Comparison of ENCODE assay signal across 22 cellular contexts in genomic region chr10:133384071-133384470, GRCh38. TPM values are rescaled to one million over a fixed set of nuclear protein-coding genes. Genes with fewer than 3 reads are reported as not detected.
DNase-seq lines count a peak whose midpoint lies in the region; ATAC-seq, FAIRE-seq and TF ChIP-seq lines count a peak whose summit lies in the region.
"Had no signal": no experiment of that assay in that cellular context is flagged by ENCODE, and none has a peak within 500 bp of the region (broad histone marks: within the 10 kb centered on the region; RNA-seq: fewer than 3 reads in every experiment).

No MANE protein-coding gene starts in this region.

- no peak for TF ChIP-seq CTCF in CD4-positive, alpha-beta T cell (IDR thresholded peaks at IDR 0.05)
- TF ChIP-seq CTCF in endodermal cell (conservative IDR thresholded peaks at IDR 0.05) (no peak), lower lobe of right lung (IDR thresholded peaks at IDR 0.05) (no peak)

- H3K4me3 ChIP-seq in endodermal cell (ENCODE audit: low read length) (no peak overlapping the region), lower lobe of right lung (no peak overlapping the region)
- H3K4me3 ChIP-seq: MG63, PC-9, SJCRH30 had no signal

- H3K4me1 ChIP-seq in endodermal cell (ENCODE audit: control insufficient read depth, insufficient read depth, low read length): no peaks in the 10 kb centered on the region
- H3K4me1 ChIP-seq in lower lobe of right lung: peaks cover 11% of the 10 kb centered on the region
- H3K4me1 ChIP-seq: SJCRH30 had no signal

- no peak for FAIRE-seq in urothelium cell line (lab: Jason Lieb, UNC)

- H3K4me3 Mint-ChIP-seq in CD4-positive, alpha-beta T cell: no peak overlapping the region
- no peak overlapping the region for H3K4me3 Mint-ChIP-seq in endodermal cell
- no peak overlapping the region for H3K4me3 Mint-ChIP-seq in activated T-cell treated with anti-CD3 and anti-CD28 coated beads, Interleukin-2, amount 50 U/mL, for 72 hours

- H3K36me3 ChIP-seq in endodermal cell (ENCODE audit: control insufficient read depth, insufficient read depth, low read length): no peaks in the 10 kb centered on the region
- peaks cover 9% of the 10 kb centered on the region for H3K36me3 ChIP-seq in lower lobe of right lung
- H3K36me3 ChIP-seq: MG63, SJCRH30 had no signal

- H3K9ac ChIP-seq in endodermal cell (ENCODE audit: extremely low read depth, low read length, poor library complexity, severe bottlenecking): no peak overlapping the region

- no peak overlapping the region for H3K27ac ChIP-seq in CD4-positive, alpha-beta T cell (ENCODE audit: low read depth, low read length)
- H3K27ac ChIP-seq in endodermal cell (ENCODE audit: low read depth, low read length): no peak overlapping the region
- H3K27ac ChIP-seq in lower lobe of right lung: no peak overlapping the region
- H3K27ac ChIP-seq: PC-9, SJCRH30 had no signal

- 90 to 93% methylated on average over 11 to 13 of the region's 13 CpGs for WGBS in endodermal cell (ENCODE audit: insufficient coverage in 1 of 2, insufficient read length in 1 of 2), 2 experiments

- no peaks in the 10 kb centered on the region for H3K27me3 Mint-ChIP-seq in CD4-positive, alpha-beta T cell
- peaks cover 7% of the 10 kb centered on the region for H3K27me3 Mint-ChIP-seq in endodermal cell (ENCODE audit: insufficient read depth)
- no peaks in the 10 kb centered on the region for H3K27me3 Mint-ChIP-seq in activated T-cell treated with anti-CD3 and anti-CD28 coated beads, Interleukin-2, amount 50 U/mL, for 72 hours (ENCODE audit: low read depth)

- H3K9me3 ChIP-seq in CD4-positive, alpha-beta T cell (ENCODE audit: control insufficient read depth, low read length): no peaks in the 10 kb centered on the region
- H3K9me3 ChIP-seq in endodermal cell (ENCODE audit: control insufficient read depth, low read length): no peaks in the 10 kb centered on the region
- no peaks in the 10 kb centered on the region for H3K9me3 ChIP-seq in lower lobe of right lung
- H3K9me3 ChIP-seq: MG63, SJCRH30 had no signal

- ATAC-seq in CD4-positive, alpha-beta T cell (ENCODE audit: poor library complexity): no peak
- ATAC-seq in lower lobe of right lung: no peak
- no peak for ATAC-seq in activated T-cell treated with anti-CD3 and anti-CD28 coated beads, Interleukin-2, amount 50 U/mL, for 72 hours (replicated peaks in 1 of 2)
- ATAC-seq in HG02870 (IDR thresholded peaks at IDR 0.05; ENCODE audit: unreplicated experiment): no peak
- ATAC-seq: Right ventricle myocardium inferior, SK-N-SH treated with all-trans-retinoic acid at 6 μM for 48 hours had no signal

- peaks cover 15% of the 10 kb centered on the region for H3K4me1 Mint-ChIP-seq in CD4-positive, alpha-beta T cell (ENCODE audit: low read depth)
- H3K4me1 Mint-ChIP-seq in endodermal cell: no peaks in the 10 kb centered on the region
- peaks cover 11% of the 10 kb centered on the region for H3K4me1 Mint-ChIP-seq in activated T-cell treated with anti-CD3 and anti-CD28 coated beads, Interleukin-2, amount 50 U/mL, for 72 hours (ENCODE audit: low read depth)

- no peak for DNase-seq in CD4-positive, alpha-beta T cell
- DNase-seq in endodermal cell (peak; percentile 46), lower lobe of right lung (peak; percentile 20), middle frontal gyrus (ENCODE audit: extremely low spot score, low spot score) (no peak), urothelium cell line (ENCODE audit: low spot score) (no peak)
- no peak for DNase-seq in activated T-cell treated with anti-CD3 and anti-CD28 coated beads, Interleukin-2, amount 50 U/mL, for 72 hours
- DNase-seq: DMS153, H7, IMR-90, KG1, MG63, NCI-H1105 treated with DMSO at 0.1 percent for 48 hours, NCI-H2029, NCI-H446, NCI-H526 treated with DMSO at 0.1 percent for 48 hours, PC-9, SJCRH30 had no signal

- CTCF ChIA-PET in CD4-positive, alpha-beta T cell (lab: Charles Lee): no interaction called here

- no peaks in the 10 kb centered on the region for H3K36me3 Mint-ChIP-seq in CD4-positive, alpha-beta T cell (ENCODE audit: low read depth)
- H3K36me3 Mint-ChIP-seq in endodermal cell (ENCODE audit: low read depth): peaks cover 23% of the 10 kb centered on the region
- no peaks in the 10 kb centered on the region for H3K36me3 Mint-ChIP-seq in activated T-cell treated with anti-CD3 and anti-CD28 coated beads, Interleukin-2, amount 50 U/mL, for 72 hours (ENCODE audit: insufficient read depth in 2 of 2)

- peak overlapping the region; percentile 18 for H3K27ac Mint-ChIP-seq in CD4-positive, alpha-beta T cell
- no peak overlapping the region for H3K27ac Mint-ChIP-seq in endodermal cell
- no peak overlapping the region for H3K27ac Mint-ChIP-seq in activated T-cell treated with anti-CD3 and anti-CD28 coated beads, Interleukin-2, amount 50 U/mL, for 72 hours

- POLR2A ChIA-PET in CD4-positive, alpha-beta T cell (lab: Charles Lee): no interaction called here

- H3K9me3 Mint-ChIP-seq in CD4-positive, alpha-beta T cell: no peaks in the 10 kb centered on the region
- no peaks in the 10 kb centered on the region for H3K9me3 Mint-ChIP-seq in endodermal cell
- H3K9me3 Mint-ChIP-seq in activated T-cell treated with anti-CD3 and anti-CD28 coated beads, Interleukin-2, amount 50 U/mL, for 72 hours: no peaks in the 10 kb centered on the region

- intact Hi-C loops in CD4-positive, alpha-beta T cell (cut with DNase I, micrococcal nuclease): no loop called here
- intact Hi-C loops in lower lobe of right lung (cut with DNase I): no loop called here

- no peaks in the 10 kb centered on the region for H3K27me3 ChIP-seq in CD4-positive, alpha-beta T cell (ENCODE audit: control insufficient read depth, insufficient read depth, low read length)
- peaks cover 7% of the 10 kb centered on the region for H3K27me3 ChIP-seq in endodermal cell (ENCODE audit: control insufficient read depth, insufficient read depth, low read length, poor library complexity, severe bottlenecking)
- H3K27me3 ChIP-seq in lower lobe of right lung (ENCODE audit: low read depth): no peaks in the 10 kb centered on the region
- H3K27me3 ChIP-seq: MG63, SJCRH30 had no signal

RNA-seq across cellular contexts. Expression of gene PAOX, which starts 5.0 kb away (rescaled TPM):
- 1 to 10 TPM; 1.9 to 2.6 TPM for total RNA-seq in CD4-positive, alpha-beta T cell
- total RNA-seq in endodermal cell: 10 to 100 TPM in 1 of 2 donors, 1 to 10 TPM in 1; 9.7 to 11.1 TPM
- 5.4 TPM for polyA plus RNA-seq in endodermal cell (2013, experiment 1 of 2)
- polyA plus RNA-seq in endodermal cell (2013, experiment 2 of 2): 5.5 TPM
- 6.9 TPM for total RNA-seq in lower lobe of right lung
- 10 to 100 TPM; 12.4 to 13.8 TPM for total RNA-seq in activated T-cell treated with anti-CD3 and anti-CD28 coated beads, Interleukin-2, amount 50 U/mL, for 72 hours
- total RNA-seq: SJCRH30 had no signal

RNA-seq across cellular contexts. Expression of gene MTG1, which starts 9.9 kb away (rescaled TPM):
- total RNA-seq in CD4-positive, alpha-beta T cell: 10 to 100 TPM; 28.5 to 34.9 TPM
- total RNA-seq in endodermal cell (10 to 100 TPM; 71.3 to 86.0 TPM), lower lobe of right lung (41.7 TPM)
- 46.8 TPM for polyA plus RNA-seq in endodermal cell (2013, experiment 1 of 2)
- 45.4 TPM for polyA plus RNA-seq in endodermal cell (2013, experiment 2 of 2)
- 10 to 100 TPM; 58.0 to 67.2 TPM for total RNA-seq in activated T-cell treated with anti-CD3 and anti-CD28 coated beads, Interleukin-2, amount 50 U/mL, for 72 hours

RNA-seq across cellular contexts. Expression of gene ECHS1, which starts 10.9 kb away (rescaled TPM):
- total RNA-seq in CD4-positive, alpha-beta T cell: 1 to 10 TPM; 7.6 to 8.3 TPM
- 100 to 1,000 TPM in 1 of 2 donors, 10 to 100 TPM in 1; 92.3 to 102 TPM for total RNA-seq in endodermal cell
- 91.8 TPM for polyA plus RNA-seq in endodermal cell (2013, experiment 1 of 2)
- 91.2 TPM for polyA plus RNA-seq in endodermal cell (2013, experiment 2 of 2)
- total RNA-seq in lower lobe of right lung: 59.5 TPM
- total RNA-seq in activated T-cell treated with anti-CD3 and anti-CD28 coated beads, Interleukin-2, amount 50 U/mL, for 72 hours: 10 to 100 TPM; 47.2 to 53.1 TPM

RNA-seq across cellular contexts. Expression of gene FUOM, which starts 26.3 kb away (rescaled TPM):
- total RNA-seq in CD4-positive, alpha-beta T cell: 10 to 100 TPM; 10.3 to 11.7 TPM
- total RNA-seq in endodermal cell (10 to 100 TPM; 81.0 to 83.9 TPM), lower lobe of right lung (31.0 TPM)
- 25.6 TPM for polyA plus RNA-seq in endodermal cell (2013, experiment 1 of 2)
- 26.4 TPM for polyA plus RNA-seq in endodermal cell (2013, experiment 2 of 2)
- 10 to 100 TPM; 14.9 to 17.1 TPM for total RNA-seq in activated T-cell treated with anti-CD3 and anti-CD28 coated beads, Interleukin-2, amount 50 U/mL, for 72 hours
- total RNA-seq: SJCRH30 had no signal

RNA-seq across cellular contexts. Expression of gene PRAP1, which starts 36.9 kb away (rescaled TPM):
- total RNA-seq in CD4-positive, alpha-beta T cell: not detected
- total RNA-seq in endodermal cell (not detected), lower lobe of right lung (not detected)
- polyA plus RNA-seq in endodermal cell (2013, experiment 1 of 2): not detected
- polyA plus RNA-seq in endodermal cell (2013, experiment 2 of 2): not detected
- total RNA-seq in activated T-cell treated with anti-CD3 and anti-CD28 coated beads, Interleukin-2, amount 50 U/mL, for 72 hours: not detected
- total RNA-seq: A673, H7, IMR-90, PC-9, Right ventricle myocardium inferior, RPMI7951, SJCRH30 had no signal
- polyA plus RNA-seq: IMR-90 had no signal

Comparison
In these comparisons a context has a peak if more than half of its experiments do, and no peak if none do; other contexts are left out.
1. DNase-seq: peak in endodermal cell (single experiment) and lower lobe of right lung (single experiment); none in CD4-positive, alpha-beta T cell (0 of 10), activated T-cell treated with anti-CD3 and anti-CD28 coated beads, Interleukin-2, amount 50 U/mL, for 72 hours (0 of 2), middle frontal gyrus (single experiment) and urothelium cell line (single experiment).